In genomic region chr7:6577369-6578113, GRCh38 we compare ENCODE assay signal across 8 cellular contexts. TPM values are rescaled to one million over a fixed set of nuclear protein-coding genes. Genes with fewer than 3 reads are reported as not detected.
DNase-seq lines count a peak whose midpoint lies in the region; ATAC-seq, FAIRE-seq and TF ChIP-seq lines count a peak whose summit lies in the region.

TSS of gene ZDHHC4 (plus strand) at chr7:6577454. CDS start at chr7:6580562, 3,108 bp downstream.

- H3K4me3 ChIP-seq in adipocyte (ENCODE audit: low read length) = peak within 1 kb of the TSS; percentile 87
- H3K4me3 ChIP-seq in heart left ventricle = peak within 1 kb of the TSS; percentile 5 to 93 (median 72)
- peak within 1 kb of the TSS; percentile 44 to 81 (median 56) for H3K4me3 ChIP-seq in upper lobe of left lung

- peak within 1 kb of the TSS; percentile 95 for H3K9ac ChIP-seq in adipocyte (ENCODE audit: low read length)

- H3K4me1 ChIP-seq in adipocyte (ENCODE audit: control insufficient read depth, insufficient read depth, low read length) = peaks cover 3% of the 10 kb centered on the region
- H3K4me1 ChIP-seq in heart left ventricle = peaks cover 0 to 16% (median 5%) of the 10 kb centered on the region in 12 donors
- peaks cover 8 to 11% (median 10%) of the 10 kb centered on the region in 4 donors for H3K4me1 ChIP-seq in upper lobe of left lung

- TF ChIP-seq CTCF in heart left ventricle (IDR thresholded peaks at IDR 0.05) (peak in 1 of 12 donors; percentile 18), upper lobe of left lung (IDR thresholded peaks at IDR 0.05) (no peak)

- 17 to 24% (median 20%) methylated on average over 42 to 51 of the region's 51 CpGs for WGBS in heart left ventricle, 4 donors
- WGBS in upper lobe of left lung, 2 donors = 15 to 37% methylated on average over 26 to 50 of the region's 51 CpGs

- peak; percentile 98 for DNase-seq in GM12891 (ENCODE audit: insufficient read length, low spot score)
- peak; percentile 88 to 95 (median 93) for DNase-seq in NCI-H1417 (lab: John Stamatoyannopoulos, UW)
- DNase-seq in T follicular helper cell (ENCODE audit: low read depth) = peak; percentile 75
- peak; percentile 94 for DNase-seq in adipocyte (ENCODE audit: low read depth)
- DNase-seq in heart left ventricle = peak; percentile 91 to 96 (median 94)
- DNase-seq in posterior vena cava (ENCODE audit: low spot score) = peak; percentile 98
- peak; percentile 88 to 98 for DNase-seq in upper lobe of left lung

- TF ChIP-seq EP300 in upper lobe of left lung (IDR thresholded peaks at IDR 0.05) = no peak

- H3K9me3 ChIP-seq in adipocyte (ENCODE audit: control insufficient read depth, low read length) (no peaks in the 10 kb centered on the region), heart left ventricle (no peaks in the 10 kb centered on the region), upper lobe of left lung (no peaks in the 10 kb centered on the region)

- H3K36me3 ChIP-seq in adipocyte (ENCODE audit: control insufficient read depth, insufficient read depth, low read length, severe bottlenecking) = peaks cover 24% of the 10 kb centered on the region
- H3K36me3 ChIP-seq in heart left ventricle = peaks cover 0 to 31% (median 25%) of the 10 kb centered on the region in 9 donors
- H3K36me3 ChIP-seq in upper lobe of left lung = peaks cover 13 to 23% (median 19%) of the 10 kb centered on the region in 4 donors

- FAIRE-seq in GM12891 (lab: Jason Lieb, UNC) = peak; percentile 96

- H3K27me3 ChIP-seq in adipocyte (replicated peaks; ENCODE audit: control insufficient read depth, insufficient read depth, low read length) = no peaks in the 10 kb centered on the region
- no peaks in the 10 kb centered on the region for H3K27me3 ChIP-seq in heart left ventricle
- H3K27me3 ChIP-seq in upper lobe of left lung = no peaks in the 10 kb centered on the region

- H3K27ac ChIP-seq in heart left ventricle (peak within 1 kb of the TSS; percentile 87 to 98 (median 92)), upper lobe of left lung (peak within 1 kb of the TSS; percentile 82 to 98 (median 92))

- intact Hi-C loops in heart left ventricle (cut with DNase I) = loop anchor here in 4 of 10 donors (1.0 to 10.0 kb wide), 4 partner anchors 12 to 155 kb away; partner anchors contain the start of gene ZNF12 (in 1 of the 4)
- intact Hi-C loops in posterior vena cava (cut with DNase I) = no loop called here

- ATAC-seq in HG02763 (IDR thresholded peaks at IDR 0.05; ENCODE audit: unreplicated experiment) = peak; percentile 95
- peak; percentile 97 to 99 (median 98) for ATAC-seq in heart left ventricle
- peak; percentile 95 to 98 for ATAC-seq in upper lobe of left lung (ENCODE audit: low FRiP score in 2 of 2)

- TF ChIP-seq POLR2A in GM12891 (IDR thresholded peaks at IDR 0.05; ENCODE audit: low read depth, low read length) (peak; percentile 94), heart left ventricle (IDR thresholded peaks at IDR 0.05) (peak; percentile 61 to 88), upper lobe of left lung (IDR thresholded peaks at IDR 0.05) (peak in 3 of 4 donors; percentile 75 to 97 (median 92))

TF ChIP-seq in GM12891, 5 proteins besides CTCF, POLR2A, EP300 and RAD21:
- TF ChIP-seq POU2F2 (IDR thresholded peaks at IDR 0.05; ENCODE audit: low read depth, low read length) (peak; percentile 62), TAF1 (IDR thresholded peaks at IDR 0.05; ENCODE audit: low read depth, low read length) (peak; percentile 70), SPI1 (IDR thresholded peaks at IDR 0.05; ENCODE audit: low read depth, low read length) (peak; percentile 25; the same call in 1 of the 2 replicates), POLR2AphosphoS5 (IDR thresholded peaks at IDR 0.05; ENCODE audit: low read depth, low read length) (peak; percentile 85), PAX5 (IDR thresholded peaks at IDR 0.05; ENCODE audit: insufficient read depth, low read length, severe bottlenecking) (no peak)
TF ChIP-seq in GM12891: peak in this region for 4.

RNA-seq across cellular contexts. Expression of gene ZDHHC4, which starts in this region (rescaled TPM):
- polyA plus RNA-seq in GM12891 (2012; ENCODE audit: low read depth, missing spikeins) = 22.3 TPM
- total RNA-seq in heart left ventricle (10 to 100 TPM; 26.2 to 45.5 (median 37.8) TPM), posterior vena cava (10 to 100 TPM; 34.2 to 36.9 TPM), upper lobe of left lung (10 to 100 TPM; 24.2 to 57.9 (median 48.4) TPM)
- polyA plus RNA-seq in heart left ventricle = 10 to 100 TPM; 32.1 to 48.4 TPM

Comparison
In these comparisons a context has a peak if more than half of its experiments do, and no peak if none do; other contexts are left out.
1. Peak in every context shown above with its lines: DNase-seq, ATAC-seq, H3K4me3 ChIP-seq and H3K27ac ChIP-seq.